1 cellular context compared by ENCODE assay signal in genomic region chr15:31293655-31294054, GRCh38.
TF ChIP-seq lines count a peak whose summit lies in the region.

No MANE protein-coding gene starts in this region.

TF ChIP-seq in HepG2, 621 proteins besides CTCF, POLR2A, EP300 and RAD21 (continued from another document and continues in another):
- TF ChIP-seq ZNF513 (CRISPR knock-in tag; conservative IDR thresholded peaks at IDR 0.05): no peak
- TF ChIP-seq CBFB (CRISPR knock-in tag; IDR thresholded peaks at IDR 0.05): no peak
- TF ChIP-seq ZNF280D (CRISPR knock-in tag; IDR thresholded peaks at IDR 0.05): no peak; the same call in 1 of the 2 replicates
- TF ChIP-seq MXI1 (IDR thresholded peaks at IDR 0.05; ENCODE audit: borderline replicate concordance, low read depth, low read length): no peak; the same call in 2 of the 3 replicates
- no peak for TF ChIP-seq ZNF839 (CRISPR knock-in tag; IDR thresholded peaks at IDR 0.05; ENCODE audit: borderline replicate concordance)
- no peak for TF ChIP-seq KLF13 (CRISPR knock-in tag; IDR thresholded peaks at IDR 0.05)
- TF ChIP-seq ZNF512 (CRISPR knock-in tag; IDR thresholded peaks at IDR 0.05): no peak
- peak; percentile 55; the same call in 1 of the 2 replicates for TF ChIP-seq NFIC (IDR thresholded peaks at IDR 0.05; ENCODE audit: low read length)
- TF ChIP-seq HOXA5 (CRISPR knock-in tag; IDR thresholded peaks at IDR 0.05): no peak
- no peak for TF ChIP-seq ZNF160 (CRISPR knock-in tag; IDR thresholded peaks at IDR 0.05)
- TF ChIP-seq ZBTB21 (CRISPR knock-in tag; IDR thresholded peaks at IDR 0.05): no peak
- TF ChIP-seq ZNF34 (CRISPR knock-in tag; IDR thresholded peaks at IDR 0.05; ENCODE audit: borderline replicate concordance): no peak
- no peak for TF ChIP-seq ZNF841 (CRISPR knock-in tag; IDR thresholded peaks at IDR 0.05; ENCODE audit: borderline replicate concordance)
- TF ChIP-seq NR3C1 (CRISPR knock-in tag; IDR thresholded peaks at IDR 0.05): no peak
- no peak for TF ChIP-seq ZNF557 (CRISPR knock-in tag; IDR thresholded peaks at IDR 0.05)
- no peak for TF ChIP-seq ZNF484 (CRISPR knock-in tag; IDR thresholded peaks at IDR 0.05; ENCODE audit: borderline replicate concordance, low read depth)
- no peak for TF ChIP-seq TCF7L2 (IDR thresholded peaks at IDR 0.05; ENCODE audit: low read depth, low read length)
- TF ChIP-seq ZNF749 (CRISPR knock-in tag; IDR thresholded peaks at IDR 0.05; ENCODE audit: borderline replicate concordance): no peak
- no peak for TF ChIP-seq ZNF275 (CRISPR knock-in tag; IDR thresholded peaks at IDR 0.05; ENCODE audit: borderline replicate concordance)
- no peak for TF ChIP-seq ZNF101 (CRISPR knock-in tag; IDR thresholded peaks at IDR 0.05; ENCODE audit: borderline replicate concordance, low read depth)
- TF ChIP-seq NCOR1 (IDR thresholded peaks at IDR 0.05; ENCODE audit: borderline replicate concordance, low read length): no peak; the same call in 1 of the 2 replicates
- TF ChIP-seq ESRRA (CRISPR knock-in tag; IDR thresholded peaks at IDR 0.05; ENCODE audit: low read depth): no peak
- no peak for TF ChIP-seq ZXDC (CRISPR knock-in tag; IDR thresholded peaks at IDR 0.05)
- no peak for TF ChIP-seq FIP1L1 (IDR thresholded peaks at IDR 0.05; ENCODE audit: borderline replicate concordance, insufficient read depth, low read depth, low read length)
- TF ChIP-seq ZC3H13 (CRISPR knock-in tag; IDR thresholded peaks at IDR 0.05): no peak
- TF ChIP-seq ZNF512B (CRISPR knock-in tag; IDR thresholded peaks at IDR 0.05; ENCODE audit: borderline replicate concordance): no peak
- no peak for TF ChIP-seq ZNF33A (CRISPR knock-in tag; IDR thresholded peaks at IDR 0.05; ENCODE audit: borderline replicate concordance)
- peak; percentile 78 for TF ChIP-seq FOXO1 (CRISPR knock-in tag; IDR thresholded peaks at IDR 0.05)
- TF ChIP-seq ZSCAN20 (CRISPR knock-in tag; IDR thresholded peaks at IDR 0.05; ENCODE audit: borderline replicate concordance): no peak
- TF ChIP-seq ZUFSP (CRISPR knock-in tag; IDR thresholded peaks at IDR 0.05; ENCODE audit: borderline replicate concordance): no peak
- no peak for TF ChIP-seq SNAPC5 (CRISPR knock-in tag; IDR thresholded peaks at IDR 0.05; ENCODE audit: borderline replicate concordance)
- TF ChIP-seq ZNF44 (CRISPR knock-in tag; IDR thresholded peaks at IDR 0.05): no peak
- TF ChIP-seq LCORL (IDR thresholded peaks at IDR 0.05): no peak
- TF ChIP-seq LCORL (CRISPR knock-in tag; IDR thresholded peaks at IDR 0.05): peak; percentile 27; the same call in 1 of the 2 replicates
- 0 out of 2 replicates have a peak, but pooled peaks have one; percentile 25 for TF ChIP-seq ARNTL (CRISPR knock-in tag; IDR thresholded peaks at IDR 0.05)
- TF ChIP-seq NFKB2 (CRISPR knock-in tag; IDR thresholded peaks at IDR 0.05; ENCODE audit: borderline replicate concordance): no peak
- 0 out of 2 replicates have a peak, but pooled peaks have one; percentile 13 for TF ChIP-seq ZNF503 (CRISPR knock-in tag; IDR thresholded peaks at IDR 0.05)
- TF ChIP-seq MAX (IDR thresholded peaks at IDR 0.05): peak; percentile 50; the same call in 1 of the 2 replicates
- TF ChIP-seq RFX5 (IDR thresholded peaks at IDR 0.05; ENCODE audit: low read depth, low read length): no peak
- TF ChIP-seq ZFAT (CRISPR knock-in tag; conservative IDR thresholded peaks at IDR 0.05): no peak
- TF ChIP-seq MXD3 (CRISPR knock-in tag; IDR thresholded peaks at IDR 0.05): no peak
- TF ChIP-seq PTBP1 (IDR thresholded peaks at IDR 0.05; ENCODE audit: low read depth, low read length, poor library complexity, severe bottlenecking): no peak
- no peak for TF ChIP-seq DR1 (CRISPR knock-in tag; IDR thresholded peaks at IDR 0.05)
- TF ChIP-seq GATAD2A (CRISPR knock-in tag; IDR thresholded peaks at IDR 0.05): peak; percentile 96
- TF ChIP-seq HNRNPUL1 (IDR thresholded peaks at IDR 0.05; ENCODE audit: low read depth, low read length): no peak
- peak; percentile 64 for TF ChIP-seq RARA (CRISPR knock-in tag; IDR thresholded peaks at IDR 0.05)
- TF ChIP-seq MAFG (CRISPR knock-in tag; IDR thresholded peaks at IDR 0.05): no peak
- no peak for TF ChIP-seq ZEB1 (IDR thresholded peaks at IDR 0.05; ENCODE audit: insufficient replicate concordance, low read depth)
- peak in 1 of 2 experiments; percentile 84; a peak in 2 of 4 replicates for TF ChIP-seq KLF16 (CRISPR knock-in tag; IDR thresholded peaks at IDR 0.05)
